8 cellular contexts compared by ENCODE assay signal in genomic region chr20:3846378-3846739, GRCh38. TPM values are rescaled to one million over a fixed set of nuclear protein-coding genes. Genes with fewer than 3 reads are reported as not detected.
DNase-seq lines count a peak whose midpoint lies in the region; ATAC-seq and TF ChIP-seq lines count a peak whose summit lies in the region.

No MANE protein-coding gene starts in this region.

- no peak for ATAC-seq in activated B cell treated with CpG ODN at 0.5 μM for 24 hours (ENCODE audit: low read depth)

- H3K4me1 Mint-ChIP-seq in activated B cell treated with CpG ODN at 0.5 μM for 24 hours (peaks cover 26% of the 10 kb centered on the region), glutamatergic neuron (ENCODE audit: low read depth, unreplicated experiment) (peaks cover 2% of the 10 kb centered on the region)

- H3K9me3 ChIP-seq in GM23248 (ENCODE audit: low read depth) (no peaks in the 10 kb centered on the region), skeletal muscle satellite cell (replicated peaks; ENCODE audit: low read length) (no peaks in the 10 kb centered on the region)

- peak overlapping the region; percentile 80 for H3K27ac Mint-ChIP-seq in activated B cell treated with CpG ODN at 0.5 μM for 24 hours
- no peak overlapping the region for H3K27ac Mint-ChIP-seq in glutamatergic neuron (ENCODE audit: unreplicated experiment)

- H4K20me1 ChIP-seq in GM23248 (ENCODE audit: insufficient read depth) = no peaks in the 10 kb centered on the region

- 0 out of 2 replicates have a peak, but pooled peaks cover 8% of the 10 kb centered on the region for H3F3A ChIP-seq in GM23248 (ENCODE audit: insufficient read depth)

- WGBS in GM23248 (ENCODE audit: low coverage in 1 of 2, low lambda C conversion rate in 2 of 2, missing lambda C conversion rate in 2 of 2), 2 experiments = 1 to 2% methylated on average over 20 to 21 of the region's 22 CpGs

- H3K27me3 Mint-ChIP-seq in activated B cell treated with CpG ODN at 0.5 μM for 24 hours = no peaks in the 10 kb centered on the region
- H3K27me3 Mint-ChIP-seq in glutamatergic neuron (ENCODE audit: unreplicated experiment) = peaks cover 2% of the 10 kb centered on the region

- peak overlapping the region; percentile 47 for H3K27ac ChIP-seq in GM23248

- no peaks in the 10 kb centered on the region for H3K27me3 ChIP-seq in GM23248 (replicated peaks; ENCODE audit: insufficient read depth)
- no peaks in the 10 kb centered on the region for H3K27me3 ChIP-seq in skeletal muscle satellite cell (ENCODE audit: control insufficient read depth, insufficient read depth, low read length)

- H3K4me3 Mint-ChIP-seq in activated B cell treated with CpG ODN at 0.5 μM for 24 hours (peak overlapping the region; percentile 88), glutamatergic neuron (ENCODE audit: unreplicated experiment) (peak overlapping the region; percentile 88)

- peaks cover 52% of the 10 kb centered on the region for H3K79me2 ChIP-seq in GM23248 (ENCODE audit: insufficient read depth)

- H3K36me3 Mint-ChIP-seq in activated B cell treated with CpG ODN at 0.5 μM for 24 hours (ENCODE audit: low read depth) = peaks cover 8% of the 10 kb centered on the region
- H3K36me3 Mint-ChIP-seq in glutamatergic neuron (ENCODE audit: unreplicated experiment) = no peaks in the 10 kb centered on the region

- POLR2A ChIA-PET in activated B cell treated with CpG ODN at 0.5 μM for 24 hours (lab: Charles Lee) = interaction anchor here (1.0 kb wide), 1 partner anchor 25 kb away, joined by 3 read pairs; no protein-coding TSS in a partner anchor

- H3K4me1 ChIP-seq in GM23248 (ENCODE audit: insufficient read depth) = peaks cover 10% of the 10 kb centered on the region
- peaks cover 41% of the 10 kb centered on the region for H3K4me1 ChIP-seq in skeletal muscle satellite cell (ENCODE audit: control insufficient read depth, insufficient read depth, low read length)

- H3K9me2 ChIP-seq in GM23248 (ENCODE audit: insufficient read depth) = no peaks in the 10 kb centered on the region

- DNase-seq in GM23248 (no peak), activated B cell treated with CpG ODN at 0.5 μM for 24 hours (no peak), glutamatergic neuron (no peak), kidney tubule cell (ENCODE audit: low spot score) (no peak), NK-92 (lab: John Stamatoyannopoulos, UW; ENCODE audit: unreplicated experiment) (no peak), activated gamma-delta T cell (lab: John Stamatoyannopoulos, UW) (no peak)
- DNase-seq in stimulated activated CD4-positive, alpha-beta T cell treated with anti-CD3 and anti-CD28 coated beads, Interleukin-12 subunit alpha, Interleukin-12 subunit beta, amount 100 ng/mL, for 4 hours = no peak

- H3K9me3 Mint-ChIP-seq in activated B cell treated with CpG ODN at 0.5 μM for 24 hours (no peaks in the 10 kb centered on the region), glutamatergic neuron (ENCODE audit: unreplicated experiment) (peaks cover 4% of the 10 kb centered on the region)

- peak overlapping the region; percentile 80 for H3K4me3 ChIP-seq in GM23248
- peak overlapping the region; percentile 94 for H3K4me3 ChIP-seq in skeletal muscle satellite cell (ENCODE audit: low read length)

- H2AFZ ChIP-seq in GM23248 = peak overlapping the region; percentile 83

- CTCF ChIA-PET in activated B cell treated with CpG ODN at 0.5 μM for 24 hours (lab: Charles Lee) = interaction anchor here (1.0 kb wide), 1 partner anchor 239 kb away, joined by 5 read pairs; no protein-coding TSS in a partner anchor

- no peaks in the 10 kb centered on the region; the same call in 1 of the 2 replicates for H3K36me3 ChIP-seq in GM23248 (ENCODE audit: low read depth)
- H3K36me3 ChIP-seq in skeletal muscle satellite cell (ENCODE audit: insufficient read depth, low read length) = peaks cover 4% of the 10 kb centered on the region

- in situ Hi-C loops in GM23248 (cut with MboI) = no loop called here

- H3K9ac ChIP-seq in GM23248 (peak overlapping the region; percentile 92), skeletal muscle satellite cell (ENCODE audit: low read depth, low read length) (peak overlapping the region; percentile 96)

- TF ChIP-seq CTCF in activated B cell treated with CpG ODN at 0.5 μM for 24 hours (IDR thresholded peaks at IDR 0.05) (no peak), glutamatergic neuron (IDR thresholded peaks at IDR 0.05; ENCODE audit: partially characterized antibody, unreplicated experiment) (no peak)

- intact Hi-C loops in activated B cell treated with CpG ODN at 0.5 μM for 24 hours (cut with micrococcal nuclease) = loop anchor here (1.0 to 2.0 kb wide), 5 partner anchors 26 to 78 kb away; partner anchors contain the start of genes AP5S1, CDC25B, CENPB and PANK2

- H3K4me2 ChIP-seq in GM23248 (ENCODE audit: unreplicated experiment) (peak overlapping the region; percentile 93), skeletal muscle satellite cell (ENCODE audit: low read length) (peak overlapping the region; percentile 99)

RNA-seq across cellular contexts. Expression of gene MAVS, which starts 0.3 kb away (rescaled TPM):
- 22.0 and 27.4 TPM in 2 replicates for total RNA-seq in GM23248 (2014; rRNA removed; shearing (Covaris generic))
- 12.0 and 12.5 TPM in 2 replicates for polyA plus RNA-seq in GM23248 (2016; fragmentation: Nextera tagmentation; extraction: Ambion mirVana)
- total RNA-seq in activated B cell treated with CpG ODN at 0.5 μM for 24 hours = 33.5 and 39.7 TPM in 2 replicates
- 25.8 TPM for total RNA-seq in glutamatergic neuron (ENCODE audit: unreplicated experiment)
- total RNA-seq in skeletal muscle satellite cell (2012; rRNA removed) = 22.7 and 24.6 TPM in 2 replicates

RNA-seq across cellular contexts. Expression of gene AP5S1, which starts 26.0 kb away (rescaled TPM):
- total RNA-seq in GM23248 (2014; rRNA removed; shearing (Covaris generic)) = 24.8 and 25.0 TPM in 2 replicates
- 20.5 and 22.6 TPM in 2 replicates for polyA plus RNA-seq in GM23248 (2016; fragmentation: Nextera tagmentation; extraction: Ambion mirVana)
- total RNA-seq in activated B cell treated with CpG ODN at 0.5 μM for 24 hours = 13.4 and 13.5 TPM in 2 replicates
- 8.1 TPM for total RNA-seq in glutamatergic neuron (ENCODE audit: unreplicated experiment)
- 20.5 and 22.1 TPM in 2 replicates for total RNA-seq in skeletal muscle satellite cell (2012; rRNA removed)

RNA-seq across cellular contexts. Expression of gene PANK2, which starts 42.8 kb away (rescaled TPM):
- 43.7 and 65.1 TPM in 2 replicates for total RNA-seq in GM23248 (2014; rRNA removed; shearing (Covaris generic))
- polyA plus RNA-seq in GM23248 (2016; fragmentation: Nextera tagmentation; extraction: Ambion mirVana) = 30.6 and 32.6 TPM in 2 replicates
- total RNA-seq in activated B cell treated with CpG ODN at 0.5 μM for 24 hours (52.1 and 55.0 TPM in 2 replicates), glutamatergic neuron (ENCODE audit: unreplicated experiment) (60.3 TPM)
- 40.6 and 42.3 TPM in 2 replicates for total RNA-seq in skeletal muscle satellite cell (2012; rRNA removed)

RNA-seq across cellular contexts. Expression of gene CDC25B, which starts 50.2 kb away (rescaled TPM):
- 20.1 and 22.9 TPM in 2 replicates for total RNA-seq in GM23248 (2014; rRNA removed; shearing (Covaris generic))
- 16.3 and 18.2 TPM in 2 replicates for polyA plus RNA-seq in GM23248 (2016; fragmentation: Nextera tagmentation; extraction: Ambion mirVana)
- 21.6 and 24.3 TPM in 2 replicates for total RNA-seq in activated B cell treated with CpG ODN at 0.5 μM for 24 hours
- total RNA-seq in glutamatergic neuron (ENCODE audit: unreplicated experiment) = 27.6 TPM
- 26.6 and 32.2 TPM in 2 replicates for total RNA-seq in skeletal muscle satellite cell (2012; rRNA removed)

RNA-seq across cellular contexts. Expression of gene CENPB, which starts 59.8 kb away (rescaled TPM):
- 134 and 153 TPM in 2 replicates for total RNA-seq in GM23248 (2014; rRNA removed; shearing (Covaris generic))
- polyA plus RNA-seq in GM23248 (2016; fragmentation: Nextera tagmentation; extraction: Ambion mirVana) = 4.5 and 4.6 TPM in 2 replicates
- total RNA-seq in activated B cell treated with CpG ODN at 0.5 μM for 24 hours = 50.1 and 51.7 TPM in 2 replicates
- 47.1 TPM for total RNA-seq in glutamatergic neuron (ENCODE audit: unreplicated experiment)
- 125 and 146 TPM in 2 replicates for total RNA-seq in skeletal muscle satellite cell (2012; rRNA removed)
